ENCODE assay signal across 28 cellular contexts in the genomic region with DNA sequence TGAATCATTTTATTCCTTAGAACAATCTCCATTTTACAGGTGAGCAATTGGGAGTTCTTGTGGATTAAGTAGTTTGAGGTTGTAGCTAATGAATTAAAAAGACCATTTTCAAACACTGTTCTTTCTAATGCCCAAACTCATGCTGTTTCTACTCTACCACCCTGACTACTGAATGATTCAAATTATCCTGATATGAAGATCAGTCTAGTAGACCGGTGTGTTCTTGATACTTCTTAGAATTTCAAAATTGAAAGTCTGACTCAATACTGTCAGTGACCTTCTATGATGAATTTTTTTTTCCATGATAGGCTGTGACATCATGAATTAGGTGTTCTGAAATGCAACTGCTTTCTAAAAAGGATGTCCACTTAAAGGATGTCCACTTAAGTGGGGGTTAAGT.
DNase-seq lines count a peak whose midpoint lies in the region; ATAC-seq, FAIRE-seq and TF ChIP-seq lines count a peak whose summit lies in the region.
"Had no signal": no experiment of that assay in that cellular context is flagged by ENCODE, and none has a peak within 500 bp of the region (broad histone marks: within the 10 kb centered on the region; RNA-seq: fewer than 3 reads in every experiment).

No MANE protein-coding gene starts in this region.

- H3K27ac Mint-ChIP-seq in activated CD4-positive, alpha-beta T cell treated with anti-CD3 and anti-CD28 coated beads for 36 hours: no peak overlapping the region
- H3K27ac Mint-ChIP-seq in activated CD4-positive, alpha-beta T cell treated with anti-CD3 and anti-CD28 coated beads, Interleukin-2, amount 10 ng/mL, durations not matched to agents 7 days and 5 days: no peak overlapping the region
- no peak overlapping the region for H3K27ac Mint-ChIP-seq in stimulated activated naive B cell treated with anti-CD40 and anti-IgM and Interleukin-4, amounts not matched to agents 10 μg/mL and 1 μg/mL and 100 μg/mL, for 72 hours
- H3K27ac Mint-ChIP-seq: CD8-positive, alpha-beta memory T cell had no signal

- H3K27me3 Mint-ChIP-seq in activated CD4-positive, alpha-beta T cell treated with anti-CD3 and anti-CD28 coated beads for 36 hours: peaks cover 45% of the 10 kb centered on the region
- H3K27me3 Mint-ChIP-seq in activated CD4-positive, alpha-beta T cell treated with anti-CD3 and anti-CD28 coated beads, Interleukin-2, amount 10 ng/mL, durations not matched to agents 7 days and 5 days: peaks cover 38% of the 10 kb centered on the region
- peaks cover 16 to 30% of the 10 kb centered on the region in 2 donors for H3K27me3 Mint-ChIP-seq in stimulated activated naive B cell treated with anti-CD40 and anti-IgM and Interleukin-4, amounts not matched to agents 10 μg/mL and 1 μg/mL and 100 μg/mL, for 72 hours

- WGBS in HepG2 (ENCODE audit: low lambda C conversion rate): 0% methylated on average over 1 of the region's 1 CpG
- WGBS in right lobe of liver (ENCODE audit: insufficient coverage, low coverage, low lambda C conversion rate, missing lambda C conversion rate): 64% methylated on average over 1 of the region's 1 CpG
- 85% methylated on average over 1 of the region's 1 CpG for WGBS in right cardiac atrium

- no peak overlapping the region for H2AFZ ChIP-seq in HepG2 (ENCODE audit: low read length)

- H4K20me1 ChIP-seq in HepG2 (ENCODE audit: insufficient read depth, low read length): no peaks in the 10 kb centered on the region

- intact Hi-C loops in activated CD4-positive, alpha-beta T cell treated with anti-CD3 and anti-CD28 coated beads for 36 hours (cut with DNase I, micrococcal nuclease): loop anchor here in 1 of 2 experiments (2.0 kb wide), 1 partner anchor 15 kb away; no protein-coding TSS in a partner anchor
- intact Hi-C loops in HepG2 (cut with micrococcal nuclease; ENCODE audit: unreplicated experiment): no loop called here
- intact Hi-C loops in right lobe of liver (cut with DNase I): no loop called here
- intact Hi-C loops in right cardiac atrium (cut with DNase I): no loop called here

- no TSS peak for BruUV-seq in HepG2 (replicated peaks; lab: Mats Ljungman, UMichigan)

- TF ChIP-seq POLR2A in HepG2 (IDR thresholded peaks at IDR 0.05; ENCODE audit: insufficient read depth in 1 of 2, low read depth in 2 of 2, low read length in 2 of 2): no peak
- TF ChIP-seq POLR2A in right lobe of liver (IDR thresholded peaks at IDR 0.05): no peak

- H3K79me2 ChIP-seq in HepG2 (ENCODE audit: insufficient read depth, low read length): no peaks in the 10 kb centered on the region

- TF ChIP-seq EP300 in HepG2 (IDR thresholded peaks at IDR 0.05; ENCODE audit: low read depth in 2 of 2, low read length in 2 of 2) (no peak), HepG2 (CRISPR knock-in tag; IDR thresholded peaks at IDR 0.05; ENCODE audit: borderline replicate concordance) (no peak)

- TF ChIP-seq RAD21 in HepG2 (CRISPR knock-in tag; IDR thresholded peaks at IDR 0.05): no peak

- H3K4me3 ChIP-seq in HepG2 (replicated peaks in 1 of 3; ENCODE audit: insufficient read depth in 1 of 3, low read depth in 2 of 3, low read length in 3 of 3) (no peak overlapping the region), right lobe of liver (no peak overlapping the region), right cardiac atrium (ENCODE audit: low read length) (no peak overlapping the region)

- in situ Hi-C loops in HepG2 (cut with HindIII; ENCODE audit: extremely low pct_ligation_motif_present, low pct_unique_long_range_greater_than_20kb): no loop called here

- H3K36me3 ChIP-seq in HepG2 (replicated peaks in 1 of 2; ENCODE audit: control insufficient read depth in 1 of 2, insufficient read depth in 2 of 2, low read length in 2 of 2) (no peaks in the 10 kb centered on the region), right lobe of liver (no peaks in the 10 kb centered on the region)
- H3K36me3 ChIP-seq: BE2C had no signal

- peaks cover 11% of the 10 kb centered on the region for H3K9me3 Mint-ChIP-seq in activated CD4-positive, alpha-beta T cell treated with anti-CD3 and anti-CD28 coated beads for 36 hours (ENCODE audit: low read depth)
- H3K9me3 Mint-ChIP-seq in activated CD4-positive, alpha-beta T cell treated with anti-CD3 and anti-CD28 coated beads, Interleukin-2, amount 10 ng/mL, durations not matched to agents 7 days and 5 days: peaks cover 4% of the 10 kb centered on the region
- peaks cover 4 to 16% of the 10 kb centered on the region in 2 donors for H3K9me3 Mint-ChIP-seq in stimulated activated naive B cell treated with anti-CD40 and anti-IgM and Interleukin-4, amounts not matched to agents 10 μg/mL and 1 μg/mL and 100 μg/mL, for 72 hours

- peak; percentile 86 for ATAC-seq in activated CD4-positive, alpha-beta T cell treated with anti-CD3 and anti-CD28 coated beads for 36 hours
- ATAC-seq in HepG2 (no peak), right lobe of liver (no peak), right cardiac atrium (no peak)
- ATAC-seq in stimulated activated naive B cell treated with anti-CD40 and anti-IgM and Interleukin-4, amounts not matched to agents 10 μg/mL and 1 μg/mL and 100 μg/mL, for 72 hours (replicated peaks): peak; percentile 12 to 52
- ATAC-seq: HCT116, Panc1 had no signal

- no peaks in the 10 kb centered on the region for H3K36me3 Mint-ChIP-seq in activated CD4-positive, alpha-beta T cell treated with anti-CD3 and anti-CD28 coated beads for 36 hours (ENCODE audit: low read depth)
- H3K36me3 Mint-ChIP-seq in activated CD4-positive, alpha-beta T cell treated with anti-CD3 and anti-CD28 coated beads, Interleukin-2, amount 10 ng/mL, durations not matched to agents 7 days and 5 days (ENCODE audit: low read depth): no peaks in the 10 kb centered on the region
- H3K36me3 Mint-ChIP-seq in stimulated activated naive B cell treated with anti-CD40 and anti-IgM and Interleukin-4, amounts not matched to agents 10 μg/mL and 1 μg/mL and 100 μg/mL, for 72 hours: no peaks in the 10 kb centered on the region
- H3K36me3 Mint-ChIP-seq: CD14-positive monocyte; CD8-positive, alpha-beta memory T cell had no signal

- FAIRE-seq in HepG2 (lab: Jason Lieb, UNC): no peak
- FAIRE-seq: GM12892, GM19239 had no signal

- peaks cover 3% of the 10 kb centered on the region for H3K4me1 Mint-ChIP-seq in activated CD4-positive, alpha-beta T cell treated with anti-CD3 and anti-CD28 coated beads for 36 hours
- H3K4me1 Mint-ChIP-seq in activated CD4-positive, alpha-beta T cell treated with anti-CD3 and anti-CD28 coated beads, Interleukin-2, amount 10 ng/mL, durations not matched to agents 7 days and 5 days: no peaks in the 10 kb centered on the region
- peaks cover 5 to 9% of the 10 kb centered on the region in 2 donors for H3K4me1 Mint-ChIP-seq in stimulated activated naive B cell treated with anti-CD40 and anti-IgM and Interleukin-4, amounts not matched to agents 10 μg/mL and 1 μg/mL and 100 μg/mL, for 72 hours
- H3K4me1 Mint-ChIP-seq: CD14-positive monocyte; CD8-positive, alpha-beta memory T cell had no signal

- H3K27me3 ChIP-seq in HepG2 (ENCODE audit: control insufficient read depth in 1 of 2, insufficient read depth in 2 of 2, low read length in 2 of 2) (no peaks in the 10 kb centered on the region), right lobe of liver (no peaks in the 10 kb centered on the region), right cardiac atrium (ENCODE audit: control insufficient read depth, insufficient read depth) (no peaks in the 10 kb centered on the region)
- H3K27me3 ChIP-seq: BE2C had no signal

- DNase-seq in activated CD4-positive, alpha-beta T cell treated with anti-CD3 and anti-CD28 coated beads for 36 hours: no peak
- no peak for DNase-seq in activated CD4-positive, alpha-beta T cell treated with anti-CD3 and anti-CD28 coated beads, Interleukin-2, amount 10 ng/mL, durations not matched to agents 7 days and 5 days
- DNase-seq in HepG2 (ENCODE audit: low spot score): no peak
- no peak for DNase-seq in right lobe of liver
- DNase-seq in stimulated activated naive B cell treated with anti-CD40 and anti-IgM and Interleukin-4, amounts not matched to agents 10 μg/mL and 1 μg/mL and 100 μg/mL, for 72 hours: no peak
- no peak for DNase-seq in HT-29 (ENCODE audit: low spot score)
- DNase-seq in right cardiac atrium: no peak
- DNase-seq: 8988T; ACHN; BE2C; CD8-positive, alpha-beta memory T cell; DMS79 treated with DMSO at 0.1 percent for 48 hours; Karpas-422; NCI-H1092 treated with DMSO at 0.1 percent for 48 hours; NCI-H1436; NCI-H187; NCI-H2081 treated with DMSO at 0.1 percent for 48 hours; NCI-H2171; NCI-H226; NCI-H510A; NCI-H69; SHP77 had no signal

- H3K9ac ChIP-seq in HepG2 (ENCODE audit: insufficient read depth, low read depth, low read length): no peak overlapping the region

- H3K27ac ChIP-seq in HepG2 (ENCODE audit: extremely low read length, insufficient read depth, low read length): no peak overlapping the region
- H3K27ac ChIP-seq in right lobe of liver: no peak overlapping the region
- H3K27ac ChIP-seq in right cardiac atrium (ENCODE audit: low read length): no peak overlapping the region
- H3K27ac ChIP-seq: RWPE1 had no signal

- H3K4me1 ChIP-seq in HepG2 (ENCODE audit: insufficient read depth, low read length): no peaks in the 10 kb centered on the region
- no peaks in the 10 kb centered on the region for H3K4me1 ChIP-seq in right lobe of liver
- H3K4me1 ChIP-seq in right cardiac atrium (ENCODE audit: control insufficient read depth, insufficient read depth, low read length): no peaks in the 10 kb centered on the region
- H3K4me1 ChIP-seq: BE2C had no signal

- CTCF ChIA-PET in activated CD4-positive, alpha-beta T cell treated with anti-CD3 and anti-CD28 coated beads for 36 hours (lab: Charles Lee): no interaction called here
- CTCF ChIA-PET in activated CD4-positive, alpha-beta T cell treated with anti-CD3 and anti-CD28 coated beads, Interleukin-2, amount 10 ng/mL, durations not matched to agents 7 days and 5 days (lab: Charles Lee): interaction anchor here (1.2 kb wide), 1 partner anchor 16 kb away, joined by 3 read pairs; no protein-coding TSS in a partner anchor
- CTCF ChIA-PET in HepG2 (lab: Yijun Ruan, JAX; ENCODE audit: low intra/inter-chr PET ratio, low total read pairs): no interaction called here

- H3K4me3 Mint-ChIP-seq in activated CD4-positive, alpha-beta T cell treated with anti-CD3 and anti-CD28 coated beads for 36 hours: no peak overlapping the region
- H3K4me3 Mint-ChIP-seq in activated CD4-positive, alpha-beta T cell treated with anti-CD3 and anti-CD28 coated beads, Interleukin-2, amount 10 ng/mL, durations not matched to agents 7 days and 5 days: no peak overlapping the region
- no peak overlapping the region for H3K4me3 Mint-ChIP-seq in stimulated activated naive B cell treated with anti-CD40 and anti-IgM and Interleukin-4, amounts not matched to agents 10 μg/mL and 1 μg/mL and 100 μg/mL, for 72 hours
- H3K4me3 Mint-ChIP-seq: CD14-positive monocyte; CD8-positive, alpha-beta memory T cell had no signal

- TF ChIP-seq CTCF in HepG2 (CRISPR knock-in tag; IDR thresholded peaks at IDR 0.05) (no peak), right lobe of liver (IDR thresholded peaks at IDR 0.05) (no peak)

- H3K9me3 ChIP-seq in HepG2 (ENCODE audit: low read length) (no peaks in the 10 kb centered on the region), right lobe of liver (no peaks in the 10 kb centered on the region), right cardiac atrium (ENCODE audit: control insufficient read depth, low read length) (no peaks in the 10 kb centered on the region)
- H3K9me3 ChIP-seq: BE2C had no signal

- POLR2A ChIA-PET in activated CD4-positive, alpha-beta T cell treated with anti-CD3 and anti-CD28 coated beads for 36 hours (lab: Charles Lee): no interaction called here
- POLR2A ChIA-PET in activated CD4-positive, alpha-beta T cell treated with anti-CD3 and anti-CD28 coated beads, Interleukin-2, amount 10 ng/mL, durations not matched to agents 7 days and 5 days (lab: Charles Lee): no interaction called here
- POLR2A ChIA-PET in HepG2 (lab: Yijun Ruan, JAX): no interaction called here

- no peak overlapping the region for H3K4me2 ChIP-seq in HepG2 (ENCODE audit: low read depth, low read length)

Comparison
In these comparisons a context has a peak if more than half of its experiments do, and no peak if none do; other contexts are left out.
1. ATAC-seq: peak in activated CD4-positive, alpha-beta T cell treated with anti-CD3 and anti-CD28 coated beads for 36 hours (single experiment) and stimulated activated naive B cell treated with anti-CD40 and anti-IgM and Interleukin-4, amounts not matched to agents 10 μg/mL and 1 μg/mL and 100 μg/mL, for 72 hours (2 of 2); none in HepG2 (single experiment), right lobe of liver (0 of 4) and right cardiac atrium (0 of 2).